Comparison of ENCODE assay signal across 1 cellular context in the genomic region with DNA sequence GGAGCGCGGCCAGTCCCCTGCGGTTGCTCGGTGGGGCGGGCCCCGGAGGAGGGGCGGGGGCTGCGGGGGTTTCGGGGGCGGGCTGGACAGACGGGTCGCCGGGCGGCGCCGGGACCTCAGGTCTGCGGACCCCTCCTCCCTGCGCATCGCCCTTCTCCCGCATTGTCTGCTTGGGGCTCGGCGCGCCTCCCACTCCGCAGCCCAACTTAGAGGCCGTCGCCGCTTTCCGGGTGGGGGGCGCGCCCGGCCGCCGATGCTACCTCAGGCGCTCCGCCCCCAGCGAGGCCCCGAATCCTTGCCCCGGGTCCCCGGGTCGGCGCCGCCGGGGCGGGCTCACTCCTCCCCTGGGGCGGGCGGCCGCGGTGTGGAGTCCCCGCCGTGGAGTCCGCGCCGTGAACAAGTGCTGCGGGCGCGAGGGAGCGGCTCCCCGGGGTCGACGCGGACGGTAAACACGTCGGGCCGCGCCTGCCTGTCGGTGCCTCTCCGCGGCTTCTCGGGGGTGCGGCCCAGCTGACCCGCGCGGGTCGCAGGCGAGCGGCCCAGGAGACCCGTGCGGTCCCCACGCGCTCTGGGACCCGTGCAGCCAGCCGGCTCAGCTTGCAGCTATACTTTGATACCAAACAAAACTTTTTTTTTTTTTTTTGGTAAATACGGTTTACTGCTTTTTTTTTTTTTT.
A peak's percentile ranks its signal among the peaks of the same experiment; 100 is the strongest.
TF ChIP-seq lines count a peak whose summit lies in the region.

No MANE protein-coding gene starts in this region.

TF ChIP-seq in H1, 55 proteins besides CTCF, POLR2A, EP300 and RAD21 (continued from another document):
- peak; percentile 92 for TF ChIP-seq KDM4A (IDR thresholded peaks at IDR 0.05; ENCODE audit: low read depth, low read length, severe bottlenecking)
TF ChIP-seq in H1: peak in this region for 2.
